8 cellular contexts compared by ENCODE assay signal in the genomic region with DNA sequence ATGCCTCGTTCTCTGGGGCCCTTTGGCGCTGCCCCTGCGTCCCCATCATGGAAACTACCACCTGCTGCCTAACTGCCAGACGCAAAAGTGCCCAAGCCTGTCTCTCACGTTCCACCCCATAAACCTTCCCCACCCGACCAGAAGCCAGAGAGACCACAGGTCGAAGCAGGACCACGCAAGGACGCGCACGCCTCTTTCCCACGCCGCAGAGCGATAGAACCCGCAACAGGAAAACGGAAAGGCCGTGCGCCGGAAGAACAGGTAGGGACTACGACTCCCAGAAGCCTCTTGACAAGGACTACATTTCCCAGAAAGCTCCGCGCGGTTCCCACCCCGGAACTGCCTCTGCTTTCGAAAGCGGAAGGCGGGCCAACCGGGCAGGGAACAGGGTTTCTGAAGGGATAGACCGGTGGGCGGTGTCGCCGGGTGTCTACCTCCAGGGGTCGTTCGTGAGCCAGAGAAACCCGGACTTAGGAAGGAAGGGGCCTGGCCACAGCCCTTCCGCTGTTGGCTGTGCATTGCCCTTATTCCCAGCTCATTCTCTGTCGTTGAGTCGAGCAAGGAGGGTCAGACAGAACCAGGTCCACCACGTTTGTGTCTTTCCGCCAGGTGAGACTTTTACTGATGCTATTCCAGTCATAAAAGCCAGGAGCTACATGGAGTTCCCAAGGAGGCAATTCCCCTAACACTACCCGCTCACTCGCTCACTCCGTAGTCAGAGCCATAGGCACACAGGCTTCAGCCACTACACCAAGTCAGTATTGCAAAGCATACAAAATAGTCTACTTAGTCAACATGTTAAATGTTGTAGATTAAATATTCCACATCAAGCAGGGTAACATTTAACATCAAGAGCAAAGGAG. TPM values are rescaled to one million over a fixed set of nuclear protein-coding genes. Genes with fewer than 3 reads are reported as not detected.
DNase-seq lines count a peak whose midpoint lies in the region; ATAC-seq and TF ChIP-seq lines count a peak whose summit lies in the region.

No MANE protein-coding gene starts in this region.

- no peaks in the 10 kb centered on the region for H3K36me3 ChIP-seq in muscle layer of duodenum (ENCODE audit: control insufficient read depth in 1 of 2, insufficient read depth in 2 of 2, low read length in 2 of 2)

- TF ChIP-seq RAD21 in Ishikawa (IDR thresholded peaks at IDR 0.05; ENCODE audit: low read depth), result peak; percentile 80

- H3K9me3 ChIP-seq in muscle layer of duodenum (ENCODE audit: control insufficient read depth in 1 of 2, low read length in 2 of 2), result no peaks in the 10 kb centered on the region

- peak overlapping the region; percentile 83 to 93 for H3K4me3 ChIP-seq in muscle layer of duodenum (ENCODE audit: low read depth in 1 of 2, low read length in 2 of 2)

- peak overlapping the region; percentile 90 for H3K27ac ChIP-seq in muscle layer of duodenum (ENCODE audit: low read length)

- H3K4me1 ChIP-seq in muscle layer of duodenum (ENCODE audit: control insufficient read depth in 1 of 2, insufficient read depth in 2 of 2, low read length in 2 of 2), result peaks cover 6 to 15% of the 10 kb centered on the region in 2 donors

- H3K27me3 ChIP-seq in muscle layer of duodenum (ENCODE audit: low read depth, low read length), result no peaks in the 10 kb centered on the region

- no peaks in the 10 kb centered on the region for H3K27me3 Mint-ChIP-seq in activated T-cell treated with anti-CD3 and anti-CD28 coated beads, Interleukin-2, amount 50 U/mL, for 24 hours

- peaks cover 14% of the 10 kb centered on the region for H3K36me3 Mint-ChIP-seq in activated T-cell treated with anti-CD3 and anti-CD28 coated beads, Interleukin-2, amount 50 U/mL, for 24 hours (ENCODE audit: low read depth)

- ATAC-seq in GM21576 (IDR thresholded peaks at IDR 0.05; ENCODE audit: unreplicated experiment) (peak; percentile 96), esophagus mucosa (peak; percentile 98)

- H3K4me1 Mint-ChIP-seq in activated T-cell treated with anti-CD3 and anti-CD28 coated beads, Interleukin-2, amount 50 U/mL, for 24 hours (ENCODE audit: low read depth), result peaks cover 55% of the 10 kb centered on the region

- H3K4me3 Mint-ChIP-seq in activated T-cell treated with anti-CD3 and anti-CD28 coated beads, Interleukin-2, amount 50 U/mL, for 24 hours, result peak overlapping the region; percentile 100

- no peaks in the 10 kb centered on the region for H3K9me3 Mint-ChIP-seq in activated T-cell treated with anti-CD3 and anti-CD28 coated beads, Interleukin-2, amount 50 U/mL, for 24 hours

- H3K27ac Mint-ChIP-seq in activated T-cell treated with anti-CD3 and anti-CD28 coated beads, Interleukin-2, amount 50 U/mL, for 24 hours, result peak overlapping the region; percentile 100

- no peak for TF ChIP-seq EP300 in Ishikawa (IDR thresholded peaks at IDR 0.05; ENCODE audit: borderline replicate concordance)

- DNase-seq in DMS53 treated with DMSO at 0.1 percent for 48 hours (lab: John Stamatoyannopoulos, UW; ENCODE audit: unreplicated experiment) (peak; percentile 93), OCI-M2 (lab: John Stamatoyannopoulos, UW; ENCODE audit: unreplicated experiment) (peak; percentile 71)
- peak; percentile 98 for DNase-seq in activated T-cell treated with anti-CD3 and anti-CD28 coated beads, Interleukin-2, amount 50 U/mL, for 24 hours
- peak; percentile 96 to 98 for DNase-seq in stimulated activated CD8-positive, alpha-beta memory T cell treated with anti-CD3 and anti-CD28 coated beads, Interleukin-7, amount 100 ng/mL, for 4 hours (ENCODE audit: low read depth in 2 of 2)

TF ChIP-seq in Ishikawa, 13 proteins besides CTCF, POLR2A, EP300 and RAD21:
- TF ChIP-seq MAX (IDR thresholded peaks at IDR 0.05), result peak; percentile 82
- no peak for TF ChIP-seq FOXM1 (IDR thresholded peaks at IDR 0.05; ENCODE audit: borderline replicate concordance, low read depth)
- peak; percentile 71 for TF ChIP-seq YY1 (IDR thresholded peaks at IDR 0.05; ENCODE audit: low read depth)
- peak; percentile 81 for TF ChIP-seq TAF1 (IDR thresholded peaks at IDR 0.05; ENCODE audit: low read depth)
- TF ChIP-seq REST (IDR thresholded peaks at IDR 0.05; ENCODE audit: low read depth), result no peak
- peak; percentile 61 for TF ChIP-seq CREB1 (IDR thresholded peaks at IDR 0.05; ENCODE audit: low read depth)
- TF ChIP-seq TCF12 (IDR thresholded peaks at IDR 0.05; ENCODE audit: low read depth), result peak; percentile 75
- TF ChIP-seq CEBPB (IDR thresholded peaks at IDR 0.05), result 0 out of 2 replicates have a peak, but pooled peaks have one; percentile 34

RNA-seq across cellular contexts. Expression of gene ZBTB38, which starts 56.6 kb away (rescaled TPM):
- 18.4 TPM for total RNA-seq in esophagus mucosa

Comparison
In these comparisons a context has a peak if more than half of its experiments do, and no peak if none do; other contexts are left out.
1. Peak in every context shown above with its lines: DNase-seq, ATAC-seq, H3K4me3 ChIP-seq and H3K27ac ChIP-seq.